In genomic region chr6:42748241-42748898, GRCh38 we compare ENCODE assay signal across 9 cellular contexts. TPM values are rescaled to one million over a fixed set of nuclear protein-coding genes. Genes with fewer than 3 reads are reported as not detected.
A peak's percentile ranks its signal among the peaks of the same experiment; 100 is the strongest.
DNase-seq lines count a peak whose midpoint lies in the region; ATAC-seq and TF ChIP-seq lines count a peak whose summit lies in the region.
"Had no signal": no experiment of that assay in that cellular context is flagged by ENCODE, and none has a peak within 500 bp of the region (broad histone marks: within the 10 kb centered on the region; RNA-seq: fewer than 3 reads in every experiment).

No MANE protein-coding gene starts in this region.

- TF ChIP-seq CTCF in type B pancreatic cell (conservative IDR thresholded peaks at IDR 0.05) (no peak), GM20000 (IDR thresholded peaks at IDR 0.05; ENCODE audit: extremely low read depth, missing control alignments) (no peak)

- H3K9me3 ChIP-seq in iPS-20b (ENCODE audit: insufficient read depth, low read depth, low read length), result no peaks in the 10 kb centered on the region

- H3K27me3 Mint-ChIP-seq in activated naive CD4-positive, alpha-beta T cell treated with anti-CD3 and anti-CD28 coated beads, Interleukin-2, amount 50 U/mL, for 24 hours, result no peaks in the 10 kb centered on the region
- H3K27me3 Mint-ChIP-seq in activated CD8-positive, alpha-beta T cell treated with anti-CD3 and anti-CD28 coated beads, Interleukin-2, amount 10 ng/mL, durations not matched to agents 7 days and 5 days (ENCODE audit: low read depth), result no peaks in the 10 kb centered on the region
- no peaks in the 10 kb centered on the region for H3K27me3 Mint-ChIP-seq in type B pancreatic cell

- peaks cover 9% of the 10 kb centered on the region for H3K4me1 ChIP-seq in iPS-20b (ENCODE audit: insufficient read depth, low read length)

- peak overlapping the region; percentile 88; the same call in 1 of the 2 replicates for H3K9ac ChIP-seq in iPS-20b (ENCODE audit: low read depth, low read length)

- peaks cover 5% of the 10 kb centered on the region for H3K9me3 Mint-ChIP-seq in activated naive CD4-positive, alpha-beta T cell treated with anti-CD3 and anti-CD28 coated beads, Interleukin-2, amount 50 U/mL, for 24 hours
- no peaks in the 10 kb centered on the region for H3K9me3 Mint-ChIP-seq in activated CD8-positive, alpha-beta T cell treated with anti-CD3 and anti-CD28 coated beads, Interleukin-2, amount 10 ng/mL, durations not matched to agents 7 days and 5 days (ENCODE audit: insufficient read depth)
- no peaks in the 10 kb centered on the region for H3K9me3 Mint-ChIP-seq in type B pancreatic cell

- CTCF ChIA-PET in activated CD8-positive, alpha-beta T cell treated with anti-CD3 and anti-CD28 coated beads, Interleukin-2, amount 10 ng/mL, durations not matched to agents 7 days and 5 days (lab: Charles Lee), result interaction anchor here (0.7 to 5.4 kb wide), 10 partner anchors 13 to 132 kb away, joined by 3 to 32 read pairs (median 4); partner anchors contain the start of gene RPL7L1

- peak overlapping the region; percentile 36 for H3K4me3 Mint-ChIP-seq in activated naive CD4-positive, alpha-beta T cell treated with anti-CD3 and anti-CD28 coated beads, Interleukin-2, amount 50 U/mL, for 24 hours
- H3K4me3 Mint-ChIP-seq in activated CD8-positive, alpha-beta T cell treated with anti-CD3 and anti-CD28 coated beads, Interleukin-2, amount 10 ng/mL, durations not matched to agents 7 days and 5 days, result peak overlapping the region; percentile 100
- H3K4me3 Mint-ChIP-seq in type B pancreatic cell, result peak overlapping the region; percentile 98

- no peaks in the 10 kb centered on the region for H3K27me3 ChIP-seq in iPS-20b (ENCODE audit: insufficient read depth, low read length)

- peak overlapping the region; percentile 79; the same call in 1 of the 2 replicates for H3K4me3 ChIP-seq in iPS-20b (ENCODE audit: low read length)

- POLR2A ChIA-PET in activated CD8-positive, alpha-beta T cell treated with anti-CD3 and anti-CD28 coated beads, Interleukin-2, amount 10 ng/mL, durations not matched to agents 7 days and 5 days (lab: Charles Lee), result interaction anchor here (4.0 to 7.7 kb wide), 3 partner anchors 23 to 132 kb away, joined by 48 to 181 read pairs (median 175); partner anchors contain the start of genes BICRAL and RPL7L1

- peaks cover 13% of the 10 kb centered on the region for H3K36me3 Mint-ChIP-seq in activated naive CD4-positive, alpha-beta T cell treated with anti-CD3 and anti-CD28 coated beads, Interleukin-2, amount 50 U/mL, for 24 hours
- H3K36me3 Mint-ChIP-seq in activated CD8-positive, alpha-beta T cell treated with anti-CD3 and anti-CD28 coated beads, Interleukin-2, amount 10 ng/mL, durations not matched to agents 7 days and 5 days (ENCODE audit: low read depth), result peaks cover 29% of the 10 kb centered on the region
- peaks cover 4% of the 10 kb centered on the region for H3K36me3 Mint-ChIP-seq in type B pancreatic cell

- ATAC-seq in activated CD8-positive, alpha-beta T cell treated with anti-CD3 and anti-CD28 coated beads, Interleukin-2, amount 10 ng/mL, durations not matched to agents 7 days and 5 days, result no peak
- ATAC-seq in GM18511 (IDR thresholded peaks at IDR 0.05; ENCODE audit: unreplicated experiment), result no peak

- no peaks in the 10 kb centered on the region for H3K36me3 ChIP-seq in iPS-20b (ENCODE audit: insufficient read depth, low read depth, low read length)

- peaks cover 42% of the 10 kb centered on the region for H3K4me1 Mint-ChIP-seq in activated naive CD4-positive, alpha-beta T cell treated with anti-CD3 and anti-CD28 coated beads, Interleukin-2, amount 50 U/mL, for 24 hours
- peaks cover 31% of the 10 kb centered on the region for H3K4me1 Mint-ChIP-seq in activated CD8-positive, alpha-beta T cell treated with anti-CD3 and anti-CD28 coated beads, Interleukin-2, amount 10 ng/mL, durations not matched to agents 7 days and 5 days (ENCODE audit: low read depth)
- peaks cover 34% of the 10 kb centered on the region for H3K4me1 Mint-ChIP-seq in type B pancreatic cell (ENCODE audit: unreplicated experiment)

- no peak overlapping the region for H3K27ac ChIP-seq in iPS-20b (ENCODE audit: low read length)

- H3K27ac Mint-ChIP-seq in activated naive CD4-positive, alpha-beta T cell treated with anti-CD3 and anti-CD28 coated beads, Interleukin-2, amount 50 U/mL, for 24 hours, result no peak overlapping the region
- peak overlapping the region; percentile 100 for H3K27ac Mint-ChIP-seq in activated CD8-positive, alpha-beta T cell treated with anti-CD3 and anti-CD28 coated beads, Interleukin-2, amount 10 ng/mL, durations not matched to agents 7 days and 5 days
- peak overlapping the region; percentile 98 for H3K27ac Mint-ChIP-seq in type B pancreatic cell

- no peak for DNase-seq in activated naive CD4-positive, alpha-beta T cell (lab: John Stamatoyannopoulos, UW)
- no peak for DNase-seq in activated CD8-positive, alpha-beta T cell treated with anti-CD3 and anti-CD28 coated beads, Interleukin-2, amount 10 ng/mL, durations not matched to agents 7 days and 5 days
- DNase-seq in type B pancreatic cell (ENCODE audit: extremely low spot score, unreplicated experiment) (no peak), GM20000 (ENCODE audit: low spot score) (no peak), NCI-H1092 treated with DMSO at 0.1 percent for 48 hours (lab: John Stamatoyannopoulos, UW) (no peak)
- DNase-seq: NCI-H510A had no signal

RNA-seq across cellular contexts. Expression of gene TBCC, which starts 2.5 kb away (rescaled TPM):
- total RNA-seq in activated CD8-positive, alpha-beta T cell treated with anti-CD3 and anti-CD28 coated beads, Interleukin-2, amount 10 ng/mL, durations not matched to agents 7 days and 5 days, result 10 to 100 TPM; 26.7 to 29.1 TPM
- total RNA-seq in type B pancreatic cell (ENCODE audit: low replicate concordance), result 29.3 and 34.8 TPM in 2 replicates

RNA-seq across cellular contexts. Expression of gene PRPH2, which starts 26.0 kb away (rescaled TPM):
- total RNA-seq in activated CD8-positive, alpha-beta T cell treated with anti-CD3 and anti-CD28 coated beads, Interleukin-2, amount 10 ng/mL, durations not matched to agents 7 days and 5 days, result not detected
- not detected in 2 replicates for total RNA-seq in type B pancreatic cell (ENCODE audit: low replicate concordance)

RNA-seq across cellular contexts. Expression of gene BICRAL, which starts 33.5 kb away (rescaled TPM):
- total RNA-seq in activated CD8-positive, alpha-beta T cell treated with anti-CD3 and anti-CD28 coated beads, Interleukin-2, amount 10 ng/mL, durations not matched to agents 7 days and 5 days, result 10 to 100 TPM; 18.0 to 18.8 TPM
- total RNA-seq in type B pancreatic cell (ENCODE audit: low replicate concordance), result 9.1 and 9.3 TPM in 2 replicates

Comparison
In these comparisons a context has a peak if more than half of its experiments do, and no peak if none do; other contexts are left out.
1. H3K4me3 Mint-ChIP-seq: peak in every context shown above with its lines; median percentile 100 in activated CD8-positive, alpha-beta T cell treated with anti-CD3 and anti-CD28 coated beads, Interleukin-2, amount 10 ng/mL, durations not matched to agents 7 days and 5 days; 98 in type B pancreatic cell; 36 in activated naive CD4-positive, alpha-beta T cell treated with anti-CD3 and anti-CD28 coated beads, Interleukin-2, amount 50 U/mL, for 24 hours.